ENCODE assay signal across 23 cellular contexts in genomic region chr10:5960070-5960972, GRCh38. TPM values are rescaled to one million over a fixed set of nuclear protein-coding genes. Genes with fewer than 3 reads are reported as not detected.
DNase-seq lines count a peak whose midpoint lies in the region; ATAC-seq and TF ChIP-seq lines count a peak whose summit lies in the region.
"Had no signal": no experiment of that assay in that cellular context is flagged by ENCODE, and none has a peak within 500 bp of the region (broad histone marks: within the 10 kb centered on the region; RNA-seq: fewer than 3 reads in every experiment).

No MANE protein-coding gene starts in this region.

- dilution Hi-C loops in mammary epithelial cell (cut with HindIII; ENCODE audit: low sequenced_read_pairs): no loop called here

- H3K9ac ChIP-seq in mammary epithelial cell (ENCODE audit: insufficient read depth, low read length): no peak overlapping the region

- no peaks in the 10 kb centered on the region for H3K27me3 ChIP-seq in breast epithelium
- H3K27me3 ChIP-seq in mammary epithelial cell (ENCODE audit: insufficient read depth, low read length): no peaks in the 10 kb centered on the region
- H3K27me3 ChIP-seq in ascending aorta: no peaks in the 10 kb centered on the region
- H3K27me3 ChIP-seq in testis: no peaks in the 10 kb centered on the region
- H3K27me3 ChIP-seq: vagina had no signal

- peak overlapping the region; percentile 60 to 68 for H3K27ac ChIP-seq in breast epithelium
- H3K27ac ChIP-seq in mammary epithelial cell (ENCODE audit: insufficient read depth, low read depth, low read length): no peak overlapping the region
- peak overlapping the region; percentile 27 to 42 for H3K27ac ChIP-seq in ascending aorta
- peak overlapping the region; percentile 68 to 75 for H3K27ac ChIP-seq in testis
- H3K27ac ChIP-seq: prostate gland, vagina had no signal

- H2AFZ ChIP-seq in mammary epithelial cell (ENCODE audit: low read depth, low read length): no peak overlapping the region

- TF ChIP-seq CTCF in breast epithelium (IDR thresholded peaks at IDR 0.05): no peak
- TF ChIP-seq CTCF in mammary epithelial cell (conservative IDR thresholded peaks at IDR 0.05 in 1 of 2, IDR thresholded peaks at IDR 0.05 in 1 of 2; ENCODE audit: extremely low read depth in 1 of 2, insufficient read depth in 1 of 2, low read depth in 1 of 2, low read length in 2 of 2): no peak
- TF ChIP-seq CTCF in ascending aorta (IDR thresholded peaks at IDR 0.05): no peak
- no peak for TF ChIP-seq CTCF in testis (IDR thresholded peaks at IDR 0.05)

- CTCF ChIA-PET in mammary epithelial cell (lab: Charles Lee; ENCODE audit: low non-redundant PET): interaction anchor here (0.6 kb wide), 1 partner anchor 442 kb away, joined by 3 read pairs; no protein-coding TSS in a partner anchor

- H3K79me2 ChIP-seq in mammary epithelial cell (ENCODE audit: insufficient read depth, low read length): no peaks in the 10 kb centered on the region

- H3K36me3 ChIP-seq in breast epithelium: no peaks in the 10 kb centered on the region
- H3K36me3 ChIP-seq in mammary epithelial cell (ENCODE audit: insufficient read depth, low read length): no peaks in the 10 kb centered on the region
- H3K36me3 ChIP-seq in ascending aorta: peaks cover 12 to 23% of the 10 kb centered on the region in 2 donors
- no peaks in the 10 kb centered on the region for H3K36me3 ChIP-seq in testis (ENCODE audit: low read depth, missing control alignments)
- H3K36me3 ChIP-seq: prostate gland had no signal

- BruUV-seq in mammary epithelial cell (replicated peaks; lab: Mats Ljungman, UMichigan): no TSS peak

- H4K20me1 ChIP-seq in mammary epithelial cell (ENCODE audit: insufficient read depth, low read length): no peaks in the 10 kb centered on the region

- in situ Hi-C loops in mammary epithelial cell (cut with MboI; ENCODE audit: low sequenced_read_pairs in 2 of 2): no loop called here

- H3K4me2 ChIP-seq in mammary epithelial cell (ENCODE audit: insufficient read depth, low read depth, low read length): no peak overlapping the region

- H3K4me1 ChIP-seq in breast epithelium: no peaks in the 10 kb centered on the region
- H3K4me1 ChIP-seq in mammary epithelial cell (ENCODE audit: insufficient read depth, low read length): no peaks in the 10 kb centered on the region
- H3K4me1 ChIP-seq in ascending aorta: no peaks in the 10 kb centered on the region
- H3K4me1 ChIP-seq in testis: peaks cover 8% of the 10 kb centered on the region
- H3K4me1 ChIP-seq: prostate gland, vagina had no signal

- no peak for TF ChIP-seq POLR2A in breast epithelium (IDR thresholded peaks at IDR 0.05)
- TF ChIP-seq POLR2A in testis (IDR thresholded peaks at IDR 0.05): no peak

- intact Hi-C loops in breast epithelium (cut with DNase I; ENCODE audit: low total_unique reads): no loop called here
- intact Hi-C loops in mammary epithelial cell (cut with micrococcal nuclease): no loop called here
- intact Hi-C loops in ascending aorta (cut with DNase I): no loop called here
- intact Hi-C loops in testis (cut with DNase I; ENCODE audit: low total_unique reads): no loop called here

- H3K4me3 ChIP-seq in breast epithelium: no peak overlapping the region
- no peak overlapping the region for H3K4me3 ChIP-seq in mammary epithelial cell (replicated peaks in 1 of 3; ENCODE audit: insufficient read depth in 1 of 3, low read depth in 2 of 3, low read length in 3 of 3)
- H3K4me3 ChIP-seq in ascending aorta: no peak overlapping the region
- no peak overlapping the region for H3K4me3 ChIP-seq in testis
- H3K4me3 ChIP-seq: prostate gland, vagina had no signal

- H3K9me3 ChIP-seq in breast epithelium: no peaks in the 10 kb centered on the region
- H3K9me3 ChIP-seq in mammary epithelial cell (replicated peaks; ENCODE audit: insufficient read depth, low read length): no peaks in the 10 kb centered on the region
- H3K9me3 ChIP-seq in ascending aorta: no peaks in the 10 kb centered on the region
- H3K9me3 ChIP-seq in testis: no peaks in the 10 kb centered on the region
- H3K9me3 ChIP-seq: prostate gland, vagina had no signal

- WGBS in mammary epithelial cell (ENCODE audit: low coverage, missing lambda C conversion rate): 75% methylated on average over 16 of the region's 18 CpGs
- 65 to 92% methylated on average over 9 to 18 of the region's 18 CpGs for WGBS in testis, 2 donors

- peak in 1 of 2 donors; percentile 28 for DNase-seq in breast epithelium (ENCODE audit: low spot score in 2 of 2)
- DNase-seq in mammary epithelial cell: no peak
- peak in 1 of 2 donors; percentile 54 for DNase-seq in ascending aorta (ENCODE audit: low spot score in 2 of 2)
- peak; percentile 54 for DNase-seq in islet precursor cell
- peak; percentile 85 for DNase-seq in testis
- no peak for DNase-seq in activated T-cell treated with anti-CD3 and anti-CD28 coated beads, Interleukin-2, amount 50 U/mL, for 48 hours
- no peak for DNase-seq in NCI-H1092 (lab: John Stamatoyannopoulos, UW)
- DNase-seq: ACHN; activated CD4-positive, alpha-beta T cell treated with anti-CD3 and anti-CD28 coated beads for 4 hours; activated CD8-positive, alpha-beta memory T cell treated with anti-CD3 and anti-CD28 coated beads, Interleukin-2, amount 50 U/mL, for 48 hours; caudate nucleus; CD4-positive, alpha-beta memory T cell; DND-41; effector CD4-positive, alpha-beta T cell; naive thymus-derived CD4-positive, alpha-beta T cell; NCI-H1436 treated with DMSO at 0.1 percent for 48 hours; NCI-H446; SHP77 treated with DMSO at 0.1 percent for 48 hours; stimulated activated naive CD8-positive, alpha-beta T cell treated with anti-CD3 and anti-CD28 coated beads, Interleukin-15, amount 100 ng/mL, for 72 hours had no signal

- ATAC-seq in HG03457 (IDR thresholded peaks at IDR 0.05; ENCODE audit: unreplicated experiment): no peak
- ATAC-seq: left lobe of liver; naive thymus-derived CD4-positive, alpha-beta T cell; stimulated activated naive CD8-positive, alpha-beta T cell treated with anti-CD3 and anti-CD28 coated beads, Interleukin-15, amount 100 ng/mL, for 72 hours had no signal

RNA-seq across cellular contexts. Expression of gene IL15RA, which starts 17.0 kb away (rescaled TPM):
- total RNA-seq in breast epithelium: 10 to 100 TPM; 15.1 to 35.7 (median 25.9) TPM
- 1 to 10 TPM; 1.8 to 2.2 TPM for total RNA-seq in mammary epithelial cell
- polyA plus RNA-seq in mammary epithelial cell: 2.6 TPM
- 1.3 TPM for polyA minus RNA-seq in mammary epithelial cell
- total RNA-seq in ascending aorta: 24.8 TPM
- total RNA-seq in testis: 10 to 100 TPM; 18.3 to 21.9 TPM
- polyA plus RNA-seq in testis (ENCODE audit: insufficient read depth, low read depth, low replicate concordance): 15.6 TPM

Comparison
In these comparisons a context has a peak if more than half of its experiments do, and no peak if none do; other contexts are left out.
1. DNase-seq: peak in islet precursor cell (single experiment) and testis (single experiment); none in mammary epithelial cell (single experiment), activated T-cell treated with anti-CD3 and anti-CD28 coated beads, Interleukin-2, amount 50 U/mL, for 48 hours (0 of 2) and NCI-H1092 (single experiment).